4 cellular contexts compared by ENCODE assay signal in genomic region chr1:44699375-44699774, GRCh38. TPM values are rescaled to one million over a fixed set of nuclear protein-coding genes. Genes with fewer than 3 reads are reported as not detected.
"Had no signal": no experiment of that assay in that cellular context is flagged by ENCODE, and none has a peak within 500 bp of the region (broad histone marks: within the 10 kb centered on the region; RNA-seq: fewer than 3 reads in every experiment).

No MANE protein-coding gene starts in this region.

RNA-seq across cellular contexts. Expression of gene ARMH1, which starts 24.9 kb away (rescaled TPM):
- total RNA-seq: LHCN-M2 had no signal

RNA-seq across cellular contexts. Expression of gene RNU5D-1, which starts 31.6 kb away (rescaled TPM):
- total RNA-seq: LHCN-M2, M059J, MCF 10A, NCI-H460 had no signal
